Comparison of ENCODE assay signal across 21 cellular contexts in the genomic region with DNA sequence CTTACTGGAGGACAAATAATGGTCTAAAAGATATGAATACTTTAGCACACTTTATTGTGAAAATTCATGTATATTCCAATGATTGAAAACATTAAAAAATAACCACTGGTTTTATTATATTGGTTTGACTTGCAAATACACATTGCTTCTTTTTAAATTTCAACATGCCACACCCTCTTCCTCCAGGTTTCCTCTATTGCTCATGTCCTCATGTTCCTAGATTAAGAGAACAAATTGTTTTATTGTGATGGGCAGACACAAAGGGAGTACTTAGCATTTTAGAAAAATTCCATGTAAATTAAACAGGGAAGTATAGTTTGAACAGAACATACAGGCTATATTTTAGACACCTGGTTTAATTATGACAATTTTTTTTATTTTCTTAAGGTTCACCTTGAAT.
A peak's percentile ranks its signal among the peaks of the same experiment; 100 is the strongest.
DNase-seq lines count a peak whose midpoint lies in the region; ATAC-seq, FAIRE-seq and TF ChIP-seq lines count a peak whose summit lies in the region.
"Had no signal": no experiment of that assay in that cellular context is flagged by ENCODE, and none has a peak within 500 bp of the region (broad histone marks: within the 10 kb centered on the region; RNA-seq: fewer than 3 reads in every experiment).

No MANE protein-coding gene starts in this region.

- peak; percentile 59 for FAIRE-seq in endothelial cell of umbilical vein (lab: Jason Lieb, UNC)
- FAIRE-seq: A204.1, GM12891, GM18507 had no signal

- no TSS peak for BruUV-seq in endothelial cell of umbilical vein (replicated peaks; lab: Mats Ljungman, UMichigan)

- POLR2A ChIA-PET in endothelial cell of umbilical vein (lab: Charles Lee): no interaction called here

- H4K20me1 ChIP-seq in endothelial cell of umbilical vein (replicated peaks; ENCODE audit: control insufficient read depth, extremely low read depth, insufficient read depth, low read length): no peaks in the 10 kb centered on the region
- H4K20me1 ChIP-seq: BLaER1 had no signal

- no peaks in the 10 kb centered on the region for H3K9me3 ChIP-seq in endothelial cell of umbilical vein (replicated peaks; ENCODE audit: control insufficient read depth, insufficient read depth, low read length)
- H3K9me3 ChIP-seq in upper lobe of right lung: no peaks in the 10 kb centered on the region
- H3K9me3 ChIP-seq: Caco-2 had no signal

- DNase-seq in NCI-H526 treated with DMSO at 0.1 percent for 48 hours (lab: John Stamatoyannopoulos, UW) (peak; percentile 8), NCI-H526 (lab: John Stamatoyannopoulos, UW) (no peak), endothelial cell of umbilical vein (ENCODE audit: low read depth, low spot score) (peak; percentile 72), upper lobe of right lung (no peak), left lobe of liver (ENCODE audit: low spot score) (no peak)
- no peak for DNase-seq in stimulated activated CD4-positive, alpha-beta T cell treated with anti-CD3 and anti-CD28 coated beads, Interleukin-15, amount 100 ng/mL, for 24 hours
- DNase-seq: Caco-2; CD4-positive, CD25-positive, alpha-beta regulatory T cell; CD8-positive, alpha-beta T cell; DMS153; DND-41; GDM1; H9 had no signal

- H3K79me2 ChIP-seq in endothelial cell of umbilical vein (ENCODE audit: control insufficient read depth, insufficient read depth, low read length): no peaks in the 10 kb centered on the region

- CTCF ChIA-PET in endothelial cell of umbilical vein (lab: Charles Lee): interaction anchor here (1.2 to 3.3 kb wide), 2 partner anchors 12 to 31 kb away, joined by 4 to 18 read pairs; no protein-coding TSS in a partner anchor

- dilution Hi-C loops in endothelial cell of umbilical vein (cut with MboI; ENCODE audit: extremely low pct_ligation_motif_present, low sequenced_read_pairs): no loop called here

- no peaks in the 10 kb centered on the region for H3K27me3 ChIP-seq in endothelial cell of umbilical vein (ENCODE audit: control insufficient read depth in 2 of 2, insufficient read depth in 2 of 2, low read length in 2 of 2)
- H3K27me3 ChIP-seq in upper lobe of right lung: no peaks in the 10 kb centered on the region
- H3K27me3 ChIP-seq: BLaER1 had no signal

- no peaks in the 10 kb centered on the region for H3K36me3 ChIP-seq in endothelial cell of umbilical vein (ENCODE audit: control insufficient read depth in 2 of 2, extremely low read depth in 1 of 2, insufficient read depth in 2 of 2, low read length in 2 of 2)
- H3K36me3 ChIP-seq in upper lobe of right lung: no peaks in the 10 kb centered on the region
- H3K36me3 ChIP-seq: BLaER1 had no signal

- H3K4me3 ChIP-seq in endothelial cell of umbilical vein (replicated peaks in 1 of 3; ENCODE audit: insufficient read depth in 1 of 3, low read depth in 1 of 3, low read length in 3 of 3) (no peak overlapping the region), upper lobe of right lung (no peak overlapping the region)
- H3K4me3 ChIP-seq: BLaER1, GM23338 had no signal

- TF ChIP-seq POLR2A in endothelial cell of umbilical vein (IDR thresholded peaks at IDR 0.05; ENCODE audit: low read depth, low read length): no peak

- H3K27ac ChIP-seq in endothelial cell of umbilical vein (ENCODE audit: insufficient read depth, low read depth, low read length): peak overlapping the region; percentile 94
- H3K27ac ChIP-seq in upper lobe of right lung: peak overlapping the region; percentile 7
- H3K27ac ChIP-seq: 22Rv1, BLaER1, C4-2B had no signal

- TF ChIP-seq CTCF in endothelial cell of umbilical vein (IDR thresholded peaks at IDR 0.05; ENCODE audit: extremely low read depth in 1 of 2, insufficient read depth in 1 of 2, low read depth in 1 of 2, low read length in 2 of 2): no peak
- TF ChIP-seq CTCF in upper lobe of right lung (IDR thresholded peaks at IDR 0.05): no peak

- no peaks in the 10 kb centered on the region for H3K9me1 ChIP-seq in endothelial cell of umbilical vein (replicated peaks; ENCODE audit: control insufficient read depth, extremely low read depth, insufficient read depth, low read length)

- ATAC-seq in upper lobe of right lung (no peak), left lobe of liver (no peak)
- ATAC-seq: CD8-positive, alpha-beta T cell; GM23338; HCT116 had no signal

- H3K9ac ChIP-seq in endothelial cell of umbilical vein (replicated peaks; ENCODE audit: extremely low read depth, insufficient read depth, low read length): peak overlapping the region; percentile 72
- H3K9ac ChIP-seq: BLaER1 had no signal

- no peak overlapping the region for H2AFZ ChIP-seq in endothelial cell of umbilical vein (ENCODE audit: low read depth, low read length)
- H2AFZ ChIP-seq: GM23338 had no signal

- H3K4me1 ChIP-seq in endothelial cell of umbilical vein (ENCODE audit: control insufficient read depth, extremely low read depth, insufficient read depth, low read length): peaks cover 64% of the 10 kb centered on the region
- H3K4me1 ChIP-seq in upper lobe of right lung: peaks cover 2% of the 10 kb centered on the region
- H3K4me1 ChIP-seq: BLaER1, Caco-2 had no signal

- peak overlapping the region; percentile 82 for H3K4me2 ChIP-seq in endothelial cell of umbilical vein (ENCODE audit: insufficient read depth, low read length)
- H3K4me2 ChIP-seq: BLaER1, GM23338 had no signal

- intact Hi-C loops in endothelial cell of umbilical vein (cut with micrococcal nuclease): loop anchor here (2.0 kb wide), 1 partner anchor 357 kb away; a partner anchor contains a TSS
- intact Hi-C loops in upper lobe of right lung (cut with DNase I): no loop called here

TF ChIP-seq in endothelial cell of umbilical vein, 7 proteins besides CTCF, POLR2A, EP300 and RAD21:
- TF ChIP-seq MYC (IDR thresholded peaks at IDR 0.05; ENCODE audit: low read depth, low read length) (no peak), GATA2 (IDR thresholded peaks at IDR 0.05; ENCODE audit: insufficient read depth, insufficient read length, low read depth, low read length) (no peak), FOS (IDR thresholded peaks at IDR 0.05; ENCODE audit: borderline replicate concordance, insufficient read depth, low read length) (no peak), JUN (IDR thresholded peaks at IDR 0.05; ENCODE audit: borderline replicate concordance, insufficient read depth, insufficient read length, low read depth) (no peak)
- TF ChIP-seq, protein P1, sequence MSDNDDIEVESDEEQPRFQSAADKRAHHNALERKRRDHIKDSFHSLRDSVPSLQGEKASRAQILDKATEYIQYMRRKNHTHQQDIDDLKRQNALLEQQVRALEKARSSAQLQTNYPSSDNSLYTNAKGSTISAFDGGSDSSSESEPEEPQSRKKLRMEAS (IDR thresholded peaks at IDR 0.05; ENCODE audit: insufficient read depth, insufficient read length): no peak
TF ChIP-seq in endothelial cell of umbilical vein: peak in this region for 0.

Comparison
In these comparisons a context has a peak if more than half of its experiments do, and no peak if none do; other contexts are left out.
1. DNase-seq: peak in NCI-H526 treated with DMSO at 0.1 percent for 48 hours (single experiment) and endothelial cell of umbilical vein (single experiment); none in NCI-H526 (0 of 2), upper lobe of right lung (single experiment), stimulated activated CD4-positive, alpha-beta T cell treated with anti-CD3 and anti-CD28 coated beads, Interleukin-15, amount 100 ng/mL, for 24 hours (single experiment) and left lobe of liver (single experiment).